20 cellular contexts compared by ENCODE assay signal in the genomic region with DNA sequence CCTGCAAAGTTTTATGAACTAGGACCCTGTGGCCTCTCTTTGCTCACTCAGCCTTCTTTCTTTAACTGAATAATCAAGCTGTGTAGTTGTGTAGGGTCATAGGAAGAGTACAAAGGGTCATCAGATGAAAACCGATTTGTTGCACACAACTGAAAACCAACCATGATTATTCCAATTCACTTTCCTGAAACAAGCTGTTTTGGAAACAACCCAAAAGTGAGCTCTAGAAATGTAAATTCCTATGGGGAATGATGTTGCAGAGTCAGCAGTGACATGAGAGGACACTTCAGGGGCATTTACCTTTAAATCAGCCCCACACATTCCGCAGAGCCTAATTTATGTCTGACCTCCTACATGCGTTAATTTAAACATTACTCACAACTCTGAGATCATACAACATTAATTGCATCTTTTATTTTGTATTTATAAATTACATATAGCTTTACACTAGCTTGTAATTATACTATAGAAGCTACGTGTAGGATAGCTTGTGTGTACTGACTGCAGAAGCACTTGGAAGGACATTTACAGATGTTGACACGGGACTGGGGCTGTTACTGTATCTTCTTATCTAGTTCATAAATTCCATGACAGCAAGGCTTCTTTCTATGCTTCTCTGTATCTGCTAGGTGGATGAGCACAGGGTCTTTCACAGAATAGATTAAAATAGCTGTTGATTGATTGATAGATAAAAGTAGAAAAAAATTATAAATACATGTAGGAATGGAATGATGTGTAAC.
DNase-seq lines count a peak whose midpoint lies in the region; ATAC-seq, FAIRE-seq and TF ChIP-seq lines count a peak whose summit lies in the region.
"Had no signal": no experiment of that assay in that cellular context is flagged by ENCODE, and none has a peak within 500 bp of the region (broad histone marks: within the 10 kb centered on the region; RNA-seq: fewer than 3 reads in every experiment).

No MANE protein-coding gene starts in this region.

- POLR2A ChIA-PET in activated CD4-positive, alpha-beta T cell treated with anti-CD3 and anti-CD28 coated beads for 36 hours (lab: Charles Lee), result no interaction called here
- POLR2A ChIA-PET in endothelial cell of umbilical vein (lab: Charles Lee), result interaction anchor here (0.6 to 0.7 kb wide), 2 partner anchors 901 to 1513 kb away, joined by 3 read pairs; no protein-coding TSS in a partner anchor

- H3K4me3 ChIP-seq in SJSA1, result no peak overlapping the region
- no peak overlapping the region for H3K4me3 ChIP-seq in endothelial cell of umbilical vein (replicated peaks in 1 of 3; ENCODE audit: insufficient read depth in 1 of 3, low read depth in 1 of 3, low read length in 3 of 3)
- no peak overlapping the region for H3K4me3 ChIP-seq in psoas muscle
- H3K4me3 ChIP-seq: BLaER1, pancreas, thoracic aorta had no signal

- 67 to 73% (median 72%) methylated on average over 5 of the region's 5 CpGs for WGBS in psoas muscle, 3 donors

- no peaks in the 10 kb centered on the region for H3K36me3 ChIP-seq in SJSA1
- no peaks in the 10 kb centered on the region for H3K36me3 ChIP-seq in endothelial cell of umbilical vein (ENCODE audit: control insufficient read depth in 2 of 2, extremely low read depth in 1 of 2, insufficient read depth in 2 of 2, low read length in 2 of 2)
- no peaks in the 10 kb centered on the region for H3K36me3 ChIP-seq in psoas muscle (ENCODE audit: insufficient read depth in 1 of 2, low read depth in 1 of 2)
- H3K36me3 ChIP-seq: BLaER1, pancreas, thoracic aorta had no signal

- no peaks in the 10 kb centered on the region for H3K9me3 Mint-ChIP-seq in activated CD4-positive, alpha-beta T cell treated with anti-CD3 and anti-CD28 coated beads for 36 hours (ENCODE audit: low read depth)
- H3K9me3 Mint-ChIP-seq: activated B cell treated with CpG ODN at 0.5 μM for 24 hours had no signal

- TF ChIP-seq CTCF in endothelial cell of umbilical vein (IDR thresholded peaks at IDR 0.05; ENCODE audit: extremely low read depth in 1 of 2, insufficient read depth in 1 of 2, low read depth in 1 of 2, low read length in 2 of 2) (no peak), psoas muscle (IDR thresholded peaks at IDR 0.05) (no peak)

- dilution Hi-C loops in endothelial cell of umbilical vein (cut with MboI; ENCODE audit: extremely low pct_ligation_motif_present, low sequenced_read_pairs), result no loop called here

- H3K9me3 ChIP-seq in SJSA1 (replicated peaks) (no peaks in the 10 kb centered on the region), endothelial cell of umbilical vein (replicated peaks; ENCODE audit: control insufficient read depth, insufficient read depth, low read length) (no peaks in the 10 kb centered on the region), psoas muscle (no peaks in the 10 kb centered on the region)
- H3K9me3 ChIP-seq: BLaER1, pancreas, thoracic aorta had no signal

- intact Hi-C loops in activated CD4-positive, alpha-beta T cell treated with anti-CD3 and anti-CD28 coated beads for 36 hours (cut with DNase I, micrococcal nuclease), result loop anchor here in 1 of 2 experiments (1.0 to 2.0 kb wide), 3 partner anchors 33 to 821 kb away; no protein-coding TSS in a partner anchor
- intact Hi-C loops in endothelial cell of umbilical vein (cut with micrococcal nuclease), result no loop called here
- intact Hi-C loops in psoas muscle (cut with DNase I), result no loop called here

- peak overlapping the region; percentile 77 for H3K27ac ChIP-seq in SJSA1
- no peak overlapping the region for H3K27ac ChIP-seq in endothelial cell of umbilical vein (ENCODE audit: insufficient read depth, low read depth, low read length)
- peak overlapping the region; percentile 32 for H3K27ac ChIP-seq in psoas muscle
- H3K27ac ChIP-seq: BLaER1, KMS-11, thoracic aorta had no signal

- H3K4me1 ChIP-seq in SJSA1 (replicated peaks) (peaks cover 38% of the 10 kb centered on the region), endothelial cell of umbilical vein (ENCODE audit: control insufficient read depth, extremely low read depth, insufficient read depth, low read length) (no peaks in the 10 kb centered on the region), psoas muscle (peaks cover 14% of the 10 kb centered on the region)
- H3K4me1 ChIP-seq: BLaER1, pancreas had no signal

- H3K79me2 ChIP-seq in endothelial cell of umbilical vein (ENCODE audit: control insufficient read depth, insufficient read depth, low read length), result no peaks in the 10 kb centered on the region

- no peak overlapping the region for H2AFZ ChIP-seq in endothelial cell of umbilical vein (ENCODE audit: low read depth, low read length)

- H3K27me3 ChIP-seq in SJSA1 (replicated peaks) (no peaks in the 10 kb centered on the region), endothelial cell of umbilical vein (ENCODE audit: control insufficient read depth in 2 of 2, insufficient read depth in 2 of 2, low read length in 2 of 2) (no peaks in the 10 kb centered on the region), psoas muscle (ENCODE audit: insufficient read depth in 3 of 3, low read length in 2 of 3) (no peaks in the 10 kb centered on the region)
- H3K27me3 ChIP-seq: BLaER1, pancreas had no signal

- no peaks in the 10 kb centered on the region for H3K9me1 ChIP-seq in endothelial cell of umbilical vein (replicated peaks; ENCODE audit: control insufficient read depth, extremely low read depth, insufficient read depth, low read length)

- FAIRE-seq in endothelial cell of umbilical vein (lab: Jason Lieb, UNC), result no peak
- FAIRE-seq: frontal cortex, pancreas had no signal

- no peak overlapping the region for H3K4me3 Mint-ChIP-seq in activated CD4-positive, alpha-beta T cell treated with anti-CD3 and anti-CD28 coated beads for 36 hours
- H3K4me3 Mint-ChIP-seq: activated B cell treated with CpG ODN at 0.5 μM for 24 hours; activated CD8-positive, alpha-beta memory T cell treated with anti-CD3 and anti-CD28 coated beads, Interleukin-2, amount 10 ng/mL, durations not matched to agents 7 days and 5 days; brain had no signal

- CTCF ChIA-PET in activated CD4-positive, alpha-beta T cell treated with anti-CD3 and anti-CD28 coated beads for 36 hours (lab: Charles Lee), result interaction anchor here (1.0 kb wide), 2 partner anchors 10 to 341 kb away, joined by 3 read pairs; no protein-coding TSS in a partner anchor
- CTCF ChIA-PET in endothelial cell of umbilical vein (lab: Charles Lee), result interaction anchor here (1.0 to 1.3 kb wide), 2 partner anchors 14 to 29 kb away, joined by 3 to 4 read pairs; no protein-coding TSS in a partner anchor

- H3K27ac Mint-ChIP-seq in activated CD4-positive, alpha-beta T cell treated with anti-CD3 and anti-CD28 coated beads for 36 hours, result peak overlapping the region; percentile 64
- H3K27ac Mint-ChIP-seq: activated B cell treated with CpG ODN at 0.5 μM for 24 hours; activated CD8-positive, alpha-beta memory T cell treated with anti-CD3 and anti-CD28 coated beads, Interleukin-2, amount 10 ng/mL, durations not matched to agents 7 days and 5 days had no signal

- H3K4me1 Mint-ChIP-seq in activated CD4-positive, alpha-beta T cell treated with anti-CD3 and anti-CD28 coated beads for 36 hours, result peaks cover 31% of the 10 kb centered on the region
- H3K4me1 Mint-ChIP-seq: activated CD8-positive, alpha-beta memory T cell treated with anti-CD3 and anti-CD28 coated beads, Interleukin-2, amount 10 ng/mL, durations not matched to agents 7 days and 5 days had no signal

- no peak overlapping the region for H3K4me2 ChIP-seq in endothelial cell of umbilical vein (ENCODE audit: insufficient read depth, low read length)
- H3K4me2 ChIP-seq: BLaER1, KMS-11 had no signal

- TF ChIP-seq POLR2A in endothelial cell of umbilical vein (IDR thresholded peaks at IDR 0.05; ENCODE audit: low read depth, low read length), result no peak

- no peak for DNase-seq in activated CD4-positive, alpha-beta T cell treated with anti-CD3 and anti-CD28 coated beads for 36 hours
- DNase-seq in activated CD4-positive, alpha-beta T cell treated with anti-CD3 and anti-CD28 coated beads for 1 hour, result no peak
- DNase-seq in SJSA1 (ENCODE audit: low read depth in 1 of 2, low spot score in 2 of 2) (no peak), endothelial cell of umbilical vein (ENCODE audit: low read depth, low spot score) (no peak), psoas muscle (no peak), HuH-7.5 (ENCODE audit: low spot score) (no peak), NCI-H82 (lab: John Stamatoyannopoulos, UW) (no peak)
- DNase-seq: activated B cell treated with CpG ODN at 0.5 μM for 24 hours; activated CD8-positive, alpha-beta memory T cell treated with anti-CD3 and anti-CD28 coated beads, Interleukin-2, amount 10 ng/mL, durations not matched to agents 7 days and 5 days; cortex of kidney; left ventricle myocardium superior; NCI-H2029 treated with DMSO at 0.1 percent for 48 hours; NCI-H510A; pancreas had no signal

- no peaks in the 10 kb centered on the region for H3K36me3 Mint-ChIP-seq in activated CD4-positive, alpha-beta T cell treated with anti-CD3 and anti-CD28 coated beads for 36 hours (ENCODE audit: low read depth)
- H3K36me3 Mint-ChIP-seq: activated CD8-positive, alpha-beta memory T cell treated with anti-CD3 and anti-CD28 coated beads, Interleukin-2, amount 10 ng/mL, durations not matched to agents 7 days and 5 days; brain had no signal

- no peaks in the 10 kb centered on the region for H4K20me1 ChIP-seq in endothelial cell of umbilical vein (replicated peaks; ENCODE audit: control insufficient read depth, extremely low read depth, insufficient read depth, low read length)
- H4K20me1 ChIP-seq: BLaER1 had no signal

- ATAC-seq in activated CD4-positive, alpha-beta T cell treated with anti-CD3 and anti-CD28 coated beads for 36 hours, result peak; percentile 69
- ATAC-seq in psoas muscle (no peak), GM18861 (IDR thresholded peaks at IDR 0.05; ENCODE audit: unreplicated experiment) (no peak)
- ATAC-seq: activated CD8-positive, alpha-beta memory T cell treated with anti-CD3 and anti-CD28 coated beads, Interleukin-2, amount 10 ng/mL, durations not matched to agents 7 days and 5 days had no signal

- H3K27me3 Mint-ChIP-seq in activated CD4-positive, alpha-beta T cell treated with anti-CD3 and anti-CD28 coated beads for 36 hours, result no peaks in the 10 kb centered on the region
- H3K27me3 Mint-ChIP-seq: brain had no signal

- no peak overlapping the region for H3K9ac ChIP-seq in endothelial cell of umbilical vein (replicated peaks; ENCODE audit: extremely low read depth, insufficient read depth, low read length)
- H3K9ac ChIP-seq: BLaER1, KMS-11 had no signal

- TSS peak; percentile 66 for BruUV-seq in endothelial cell of umbilical vein (replicated peaks; lab: Mats Ljungman, UMichigan)

TF ChIP-seq in endothelial cell of umbilical vein, 7 proteins besides CTCF, POLR2A, EP300 and RAD21 (continues in another document):
- TF ChIP-seq, protein P1, sequence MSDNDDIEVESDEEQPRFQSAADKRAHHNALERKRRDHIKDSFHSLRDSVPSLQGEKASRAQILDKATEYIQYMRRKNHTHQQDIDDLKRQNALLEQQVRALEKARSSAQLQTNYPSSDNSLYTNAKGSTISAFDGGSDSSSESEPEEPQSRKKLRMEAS (IDR thresholded peaks at IDR 0.05; ENCODE audit: insufficient read depth, insufficient read length), result no peak
- TF ChIP-seq MYC (IDR thresholded peaks at IDR 0.05; ENCODE audit: low read depth, low read length) (no peak), GATA2 (IDR thresholded peaks at IDR 0.05; ENCODE audit: insufficient read depth, insufficient read length, low read depth, low read length) (no peak), POLR2AphosphoS5 (IDR thresholded peaks at IDR 0.05; ENCODE audit: insufficient read depth, low read depth, low read length) (no peak)
